In genomic region chr2:133884739-133885381, GRCh38 we compare ENCODE assay signal across 9 cellular contexts.
A peak's percentile ranks its signal among the peaks of the same experiment; 100 is the strongest.
DNase-seq lines count a peak whose midpoint lies in the region; ATAC-seq, FAIRE-seq and TF ChIP-seq lines count a peak whose summit lies in the region.
"Had no signal": no experiment of that assay in that cellular context is flagged by ENCODE, and none has a peak within 500 bp of the region (broad histone marks: within the 10 kb centered on the region; RNA-seq: fewer than 3 reads in every experiment).

No MANE protein-coding gene starts in this region.

- H3K27me3 ChIP-seq in GM23338 (ENCODE audit: insufficient read depth): no peaks in the 10 kb centered on the region
- peaks cover 2 to 29% of the 10 kb centered on the region in 2 experiments; a peak in 3 of 5 replicates for H3K27me3 ChIP-seq in HepG2 (ENCODE audit: control insufficient read depth in 1 of 2, insufficient read depth in 2 of 2, low read length in 2 of 2)

- H3K9me3 Mint-ChIP-seq in Calu3 (ENCODE audit: low read depth, unreplicated experiment) (no peaks in the 10 kb centered on the region), GM23338 (no peaks in the 10 kb centered on the region; the same call in 2 of the 3 replicates)
- H3K9me3 Mint-ChIP-seq: activated naive CD8-positive, alpha-beta T cell treated with anti-CD3 and anti-CD28 coated beads, Interleukin-2, amount 10 ng/mL, durations not matched to agents 7 days and 5 days had no signal

- H3K9ac ChIP-seq in HepG2 (ENCODE audit: insufficient read depth, low read depth, low read length): no peak overlapping the region

- no peaks in the 10 kb centered on the region for H3F3A ChIP-seq in GM23338 (replicated peaks; ENCODE audit: low read depth)

- no peak for TF ChIP-seq POLR2A in HepG2 (IDR thresholded peaks at IDR 0.05; ENCODE audit: insufficient read depth in 1 of 2, low read depth in 2 of 2, low read length in 2 of 2)
- no peak for TF ChIP-seq POLR2A in GM18505 (IDR thresholded peaks at IDR 0.05; ENCODE audit: borderline replicate concordance, extremely low read depth, insufficient read depth, insufficient read length)

- no peak overlapping the region for H3K27ac Mint-ChIP-seq in Calu3 (ENCODE audit: unreplicated experiment)
- H3K27ac Mint-ChIP-seq in GM23338: no peak overlapping the region
- H3K27ac Mint-ChIP-seq: activated naive CD8-positive, alpha-beta T cell treated with anti-CD3 and anti-CD28 coated beads, Interleukin-2, amount 10 ng/mL, durations not matched to agents 7 days and 5 days had no signal

- ATAC-seq in GM23338 (no peak), HepG2 (peak; percentile 19; the same call in 1 of the 3 replicates), GM18505 (IDR thresholded peaks at IDR 0.05; ENCODE audit: unreplicated experiment) (no peak), GM18861 (IDR thresholded peaks at IDR 0.05; ENCODE audit: unreplicated experiment) (no peak)

- DNase-seq in Calu3 (no peak), GM23338 (ENCODE audit: low spot score) (peak; percentile 11), HepG2 (ENCODE audit: low spot score) (peak; percentile 14), cerebellar nuclear complex (lab: John Stamatoyannopoulos, UW) (no peak), posterior vena cava (ENCODE audit: low spot score) (no peak)
- DNase-seq: activated naive CD8-positive, alpha-beta T cell treated with anti-CD3 and anti-CD28 coated beads, Interleukin-2, amount 10 ng/mL, durations not matched to agents 7 days and 5 days had no signal

- H3K27me3 Mint-ChIP-seq in Calu3 (ENCODE audit: unreplicated experiment) (peaks cover 33% of the 10 kb centered on the region), GM23338 (ENCODE audit: insufficient read depth, low read depth, poor library complexity) (peaks cover 5% of the 10 kb centered on the region)

- H3K9me2 ChIP-seq in GM23338 (ENCODE audit: insufficient read depth): no peaks in the 10 kb centered on the region

- H3K79me2 ChIP-seq in GM23338 (replicated peaks; ENCODE audit: insufficient read depth) (no peaks in the 10 kb centered on the region), HepG2 (ENCODE audit: insufficient read depth, low read length) (no peaks in the 10 kb centered on the region)

- FAIRE-seq in HepG2 (lab: Jason Lieb, UNC): no peak

- BruUV-seq in Calu3 (replicated peaks; lab: Mats Ljungman, UMichigan): no TSS peak
- BruUV-seq in HepG2 (replicated peaks; lab: Mats Ljungman, UMichigan): no TSS peak

- H3K4me3 ChIP-seq in GM23338 (no peak overlapping the region), WI38 (ENCODE audit: low read depth, low read length) (no peak overlapping the region), HepG2 (replicated peaks in 1 of 3; ENCODE audit: insufficient read depth in 1 of 3, low read depth in 2 of 3, low read length in 3 of 3) (no peak overlapping the region)

- CTCF ChIA-PET in Calu3 (lab: Charles Lee) (interaction anchor here (0.7 to 4.0 kb wide), 7 partner anchors 234 to 780 kb away, joined by 3 to 28 read pairs (median 4); no protein-coding TSS in a partner anchor), HepG2 (lab: Yijun Ruan, JAX; ENCODE audit: low intra/inter-chr PET ratio, low total read pairs) (interaction anchor here (2.8 kb wide), 1 partner anchor 323 kb away, joined by 10 read pairs; no protein-coding TSS in a partner anchor)

- no peak overlapping the region for H3K4me3 Mint-ChIP-seq in Calu3 (ENCODE audit: low read depth, unreplicated experiment)
- H3K4me3 Mint-ChIP-seq in GM23338: no peak overlapping the region
- H3K4me3 Mint-ChIP-seq: activated naive CD8-positive, alpha-beta T cell treated with anti-CD3 and anti-CD28 coated beads, Interleukin-2, amount 10 ng/mL, durations not matched to agents 7 days and 5 days had no signal

- in situ Hi-C loops in HepG2 (cut with HindIII; ENCODE audit: extremely low pct_ligation_motif_present, low pct_unique_long_range_greater_than_20kb): loop anchor here (10.0 to 25.0 kb wide), 2 partner anchors 327 to 570 kb away; no protein-coding TSS in a partner anchor

- H3K4me1 Mint-ChIP-seq in Calu3 (ENCODE audit: low read depth, unreplicated experiment) (peaks cover 29% of the 10 kb centered on the region), GM23338 (peaks cover 12% of the 10 kb centered on the region)

- 1% methylated on average over 2 of the region's 2 CpGs for WGBS in HepG2 (ENCODE audit: low lambda C conversion rate)

- H4K20me1 ChIP-seq in GM23338 (replicated peaks; ENCODE audit: insufficient read depth) (no peaks in the 10 kb centered on the region), HepG2 (ENCODE audit: insufficient read depth, low read length) (no peaks in the 10 kb centered on the region)

- H3K36me3 Mint-ChIP-seq in Calu3 (ENCODE audit: insufficient read depth, unreplicated experiment) (no peaks in the 10 kb centered on the region), GM23338 (ENCODE audit: low read depth) (no peaks in the 10 kb centered on the region)
- H3K36me3 Mint-ChIP-seq: activated naive CD8-positive, alpha-beta T cell treated with anti-CD3 and anti-CD28 coated beads, Interleukin-2, amount 10 ng/mL, durations not matched to agents 7 days and 5 days had no signal

- H2AFZ ChIP-seq in GM23338: no peak overlapping the region
- no peak overlapping the region for H2AFZ ChIP-seq in HepG2 (ENCODE audit: low read length)

- peak; percentile 25 for TF ChIP-seq CTCF in Calu3 (IDR thresholded peaks at IDR 0.05; ENCODE audit: unreplicated experiment)
- peak; percentile 41 for TF ChIP-seq CTCF in GM23338 (conservative IDR thresholded peaks at IDR 0.05; ENCODE audit: low read depth in 2 of 2)
- 0 out of 2 replicates have a peak, but pooled peaks have one; percentile 14 for TF ChIP-seq CTCF in WI38 (IDR thresholded peaks at IDR 0.05; ENCODE audit: low read depth, low read length)
- TF ChIP-seq CTCF in HepG2 (CRISPR knock-in tag; IDR thresholded peaks at IDR 0.05): peak; percentile 42

- H3K4me2 ChIP-seq in GM23338 (no peak overlapping the region), HepG2 (ENCODE audit: low read depth, low read length) (no peak overlapping the region)

- TF ChIP-seq RAD21 in HepG2 (CRISPR knock-in tag; IDR thresholded peaks at IDR 0.05): 0 out of 2 replicates have a peak, but pooled peaks have one; percentile 13

- H3K4me1 ChIP-seq in GM23338 (ENCODE audit: insufficient read depth): no peaks in the 10 kb centered on the region; the same call in 1 of the 2 replicates
- H3K4me1 ChIP-seq in HepG2 (ENCODE audit: insufficient read depth, low read length): no peaks in the 10 kb centered on the region

- TF ChIP-seq EP300 in HepG2 (IDR thresholded peaks at IDR 0.05; ENCODE audit: low read depth in 2 of 2, low read length in 2 of 2) (no peak), HepG2 (CRISPR knock-in tag; IDR thresholded peaks at IDR 0.05; ENCODE audit: borderline replicate concordance) (no peak)

- intact Hi-C loops in Calu3 (cut with micrococcal nuclease; ENCODE audit: unreplicated experiment): loop anchor here (5.0 to 10.0 kb wide), 4 partner anchors 202 to 1010 kb away; no protein-coding TSS in a partner anchor
- intact Hi-C loops in HepG2 (cut with micrococcal nuclease; ENCODE audit: unreplicated experiment): loop anchor here (5.0 to 10.0 kb wide), 4 partner anchors 322 to 1000 kb away; no protein-coding TSS in a partner anchor
- intact Hi-C loops in posterior vena cava (cut with DNase I): no loop called here

- POLR2A ChIA-PET in HepG2 (lab: Yijun Ruan, JAX): no interaction called here

- H3K36me3 ChIP-seq in GM23338 (ENCODE audit: insufficient read depth) (no peaks in the 10 kb centered on the region), HepG2 (replicated peaks in 1 of 2; ENCODE audit: control insufficient read depth in 1 of 2, insufficient read depth in 2 of 2, low read length in 2 of 2) (no peaks in the 10 kb centered on the region)

- H3K27ac ChIP-seq in GM23338 (ENCODE audit: low read depth): no peak overlapping the region
- H3K27ac ChIP-seq in HepG2 (ENCODE audit: extremely low read length, insufficient read depth, low read length): no peak overlapping the region

- H3K9me3 ChIP-seq in HepG2 (ENCODE audit: low read length): no peaks in the 10 kb centered on the region

TF ChIP-seq in GM23338, 12 proteins besides CTCF, POLR2A, EP300 and RAD21 (continues in another document):
- no peak for TF ChIP-seq POLR2AphosphoS5 (IDR thresholded peaks at IDR 0.05; ENCODE audit: low read depth)
- no peak for TF ChIP-seq EZH2 (IDR thresholded peaks at IDR 0.05; ENCODE audit: low read depth, unreplicated experiment)
- TF ChIP-seq ZNF114 (CRISPR knock-in tag; IDR thresholded peaks at IDR 0.05): no peak
- TF ChIP-seq NANOG (IDR thresholded peaks at IDR 0.05; ENCODE audit: borderline replicate concordance): no peak

TF ChIP-seq in HepG2, 621 proteins besides CTCF, POLR2A, EP300 and RAD21 (continues in another document):
- TF ChIP-seq PHF5A (CRISPR knock-in tag; IDR thresholded peaks at IDR 0.05; ENCODE audit: low read depth, unreplicated experiment) (no peak), ZXDC (CRISPR knock-in tag; IDR thresholded peaks at IDR 0.05) (no peak), MATR3 (CRISPR knock-in tag; IDR thresholded peaks at IDR 0.05) (no peak)
- TF ChIP-seq, protein P1, sequence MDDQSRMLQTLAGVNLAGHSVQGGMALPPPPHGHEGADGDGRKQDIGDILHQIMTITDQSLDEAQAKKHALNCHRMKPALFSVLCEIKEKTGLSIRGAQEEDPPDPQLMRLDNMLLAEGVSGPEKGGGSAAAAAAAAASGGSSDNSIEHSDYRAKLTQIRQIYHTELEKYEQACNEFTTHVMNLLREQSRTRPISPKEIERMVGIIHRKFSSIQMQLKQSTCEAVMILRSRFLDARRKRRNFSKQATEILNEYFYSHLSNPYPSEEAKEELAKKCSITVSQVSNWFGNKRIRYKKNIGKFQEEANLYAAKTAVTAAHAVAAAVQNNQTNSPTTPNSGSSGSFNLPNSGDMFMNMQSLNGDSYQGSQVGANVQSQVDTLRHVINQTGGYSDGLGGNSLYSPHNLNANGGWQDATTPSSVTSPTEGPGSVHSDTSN (CRISPR knock-in tag; IDR thresholded peaks at IDR 0.05; ENCODE audit: borderline replicate concordance): no peak

Comparison
In these comparisons a context has a peak if more than half of its experiments do, and no peak if none do; other contexts are left out.
1. DNase-seq: peak in GM23338 (single experiment) and HepG2 (single experiment); none in Calu3 (single experiment), cerebellar nuclear complex (0 of 2) and posterior vena cava (single experiment).
2. intact Hi-C loops: an anchor here in Calu3 (5.0 to 10.0 kb wide) and HepG2 (5.0 to 10.0 kb wide); none called in posterior vena cava.
3. Peak in every context shown above with its lines, with median percentiles within 50 percentile points of each other: CTCF ChIP-seq.